ENCODE assay signal across 34 cellular contexts in genomic region chr13:111312944-111313590, GRCh38. TPM values are rescaled to one million over a fixed set of nuclear protein-coding genes. Genes with fewer than 3 reads are reported as not detected.
"Had no signal": no experiment of that assay in that cellular context is flagged by ENCODE, and none has a peak within 500 bp of the region (broad histone marks: within the 10 kb centered on the region; RNA-seq: fewer than 3 reads in every experiment).

No MANE protein-coding gene starts in this region.

- H3K4me3 ChIP-seq: adrenal gland, body of pancreas, cardiac muscle cell, colonic mucosa, pancreas, psoas muscle, right atrium auricular region had no signal

- H3K4me3 Mint-ChIP-seq: activated CD4-positive, alpha-beta memory T cell treated with anti-CD3 and anti-CD28 coated beads, Interleukin-2, amount 10 ng/mL, durations not matched to agents 7 days and 5 days; activated CD4-positive, alpha-beta T cell treated with anti-CD3 and anti-CD28 coated beads, Interleukin-2, amount 10 ng/mL, durations not matched to agents 7 days and 5 days; activated naive CD8-positive, alpha-beta T cell treated with anti-CD3 and anti-CD28 coated beads for 36 hours; mesothelial cell of epicardium; naive B cell; nephron progenitor cell; stimulated activated naive CD8-positive, alpha-beta T cell treated with anti-CD3 and anti-CD28 coated beads, Interleukin-15, amount 100 ng/mL, for 72 hours had no signal

- H3K27me3 Mint-ChIP-seq: activated CD4-positive, alpha-beta memory T cell treated with anti-CD3 and anti-CD28 coated beads, Interleukin-2, amount 10 ng/mL, durations not matched to agents 7 days and 5 days; activated CD4-positive, alpha-beta T cell treated with anti-CD3 and anti-CD28 coated beads, Interleukin-2, amount 10 ng/mL, durations not matched to agents 7 days and 5 days; activated naive CD8-positive, alpha-beta T cell treated with anti-CD3 and anti-CD28 coated beads for 36 hours; naive B cell; stimulated activated naive CD8-positive, alpha-beta T cell treated with anti-CD3 and anti-CD28 coated beads, Interleukin-15, amount 100 ng/mL, for 72 hours had no signal

- H3K36me3 ChIP-seq: cardiac muscle cell, colonic mucosa, neutrophil, pancreas had no signal

- H3K27ac ChIP-seq: adrenal gland, body of pancreas, cardiac muscle cell, colonic mucosa, neutrophil, pancreas, psoas muscle, right atrium auricular region had no signal

- ATAC-seq: body of pancreas; left colon; pancreas; SK-N-SH treated with all-trans-retinoic acid at 6 μM for 48 hours; stimulated activated naive CD8-positive, alpha-beta T cell treated with anti-CD3 and anti-CD28 coated beads, Interleukin-15, amount 100 ng/mL, for 72 hours had no signal

- H3K27ac Mint-ChIP-seq: activated CD4-positive, alpha-beta memory T cell treated with anti-CD3 and anti-CD28 coated beads, Interleukin-2, amount 10 ng/mL, durations not matched to agents 7 days and 5 days; activated CD4-positive, alpha-beta T cell treated with anti-CD3 and anti-CD28 coated beads, Interleukin-2, amount 10 ng/mL, durations not matched to agents 7 days and 5 days; activated naive CD8-positive, alpha-beta T cell treated with anti-CD3 and anti-CD28 coated beads for 36 hours; mesothelial cell of epicardium; nephron progenitor cell; stimulated activated naive CD8-positive, alpha-beta T cell treated with anti-CD3 and anti-CD28 coated beads, Interleukin-15, amount 100 ng/mL, for 72 hours had no signal

- FAIRE-seq: endometrium, keratinocyte, pancreas had no signal

- H3K4me1 ChIP-seq: adrenal gland, body of pancreas, colonic mucosa, pancreas, psoas muscle, right atrium auricular region had no signal

- DNase-seq: activated CD4-positive, alpha-beta memory T cell treated with anti-CD3 and anti-CD28 coated beads, Interleukin-2, amount 10 ng/mL, durations not matched to agents 7 days and 5 days; activated CD4-positive, alpha-beta T cell treated with anti-CD3 and anti-CD28 coated beads, Interleukin-2, amount 10 ng/mL, durations not matched to agents 7 days and 5 days; activated CD4-positive, CD25-positive, alpha-beta regulatory T cell treated with anti-CD3 and anti-CD28 coated beads, Interleukin-2, amount 50 U/mL, for 72 hours; activated naive CD4-positive, alpha-beta T cell; activated naive CD8-positive, alpha-beta T cell treated with anti-CD3 and anti-CD28 coated beads for 36 hours; activated T-cell treated with anti-CD3 and anti-CD28 coated beads, Interleukin-2, amount 50 U/mL, for 48 hours; aorta; body of pancreas; cerebellar nuclear complex; colonic mucosa; effector CD8-positive, alpha-beta T cell; hippocampal formation; left colon; mammary epithelial cell; naive B cell; nephron progenitor cell; pancreas; psoas muscle; stimulated activated CD4-positive, alpha-beta T cell treated with anti-CD3 and anti-CD28 coated beads, Interleukin-2, amount 100 ng/mL, for 48 hours; stimulated activated naive CD8-positive, alpha-beta T cell treated with anti-CD3 and anti-CD28 coated beads, Interleukin-15, amount 100 ng/mL, for 72 hours; substantia nigra; T-helper 2 cell had no signal

- H3K4me1 Mint-ChIP-seq: activated CD4-positive, alpha-beta memory T cell treated with anti-CD3 and anti-CD28 coated beads, Interleukin-2, amount 10 ng/mL, durations not matched to agents 7 days and 5 days; activated CD4-positive, alpha-beta T cell treated with anti-CD3 and anti-CD28 coated beads, Interleukin-2, amount 10 ng/mL, durations not matched to agents 7 days and 5 days; activated naive CD8-positive, alpha-beta T cell treated with anti-CD3 and anti-CD28 coated beads for 36 hours had no signal

- H3K9me3 ChIP-seq: adrenal gland, body of pancreas, colonic mucosa, pancreas, psoas muscle had no signal

RNA-seq across cellular contexts. Expression of gene TEX29, which starts 7.4 kb away (rescaled TPM):
- total RNA-seq: body of pancreas, cardiac muscle cell, epithelial cell of proximal tubule, mammary epithelial cell, right atrium auricular region, skeletal muscle tissue, ureter had no signal
- polyA plus RNA-seq: cardiac muscle cell, liver, mammary epithelial cell had no signal
